ENCODE assay signal across 15 cellular contexts in genomic region chr12:122845041-122845864, GRCh38. TPM values are rescaled to one million over a fixed set of nuclear protein-coding genes. Genes with fewer than 3 reads are reported as not detected.
DNase-seq lines count a peak whose midpoint lies in the region; ATAC-seq, FAIRE-seq and TF ChIP-seq lines count a peak whose summit lies in the region.
"Had no signal": no experiment of that assay in that cellular context is flagged by ENCODE, and none has a peak within 500 bp of the region (broad histone marks: within the 10 kb centered on the region; RNA-seq: fewer than 3 reads in every experiment).

No MANE protein-coding gene starts in this region.

- intact Hi-C loops in head of caudate nucleus (cut with DNase I) (no loop called here), pancreas (cut with DNase I) (loop anchor here in 1 of 3 donors (10.0 kb wide), 1 partner anchor 50 kb away; no protein-coding TSS in a partner anchor)

- DNase-seq in NCI-H2171 treated with DMSO at 0.1 percent for 48 hours (lab: John Stamatoyannopoulos, UW) (peak; percentile 76), head of caudate nucleus (peak; percentile 89 to 99 (median 96)), pancreas (peak in 4 of 6 donors; percentile 36 to 71 (median 58)), GDM1 (lab: John Stamatoyannopoulos, UW) (no peak), kidney glomerular epithelial cell (lab: John Stamatoyannopoulos, UW) (no peak)
- no peak for DNase-seq in central memory CD4-positive, alpha-beta T cell
- DNase-seq: activated naive CD4-positive, alpha-beta T cell; stimulated activated naive CD8-positive, alpha-beta T cell treated with anti-CD3 and anti-CD28 coated beads, Interleukin-15, Interleukin-2, amounts not matched to agents 100 U/mL and 50 U/mL, for 24 hours had no signal

- H3K27ac ChIP-seq in BLaER1: peak overlapping the region; percentile 71
- H3K27ac ChIP-seq in pancreas: peak overlapping the region in 1 of 4 donors; percentile 11

- H3K27me3 ChIP-seq in BLaER1 (no peaks in the 10 kb centered on the region), pancreas (no peaks in the 10 kb centered on the region)
- H3K27me3 ChIP-seq: gastroesophageal sphincter had no signal

- peak overlapping the region; percentile 60 for H3K9ac ChIP-seq in BLaER1

- H4K20me1 ChIP-seq in BLaER1: peaks cover 99% of the 10 kb centered on the region

- no peak for TF ChIP-seq CTCF in pancreas (IDR thresholded peaks at IDR 0.05)

- H3K4me1 ChIP-seq in BLaER1 (peaks cover 67% of the 10 kb centered on the region), pancreas (peaks cover 21 to 40% (median 33%) of the 10 kb centered on the region in 3 donors)

- peak overlapping the region; percentile 96 for H3K4me2 ChIP-seq in BLaER1

- H3K4me3 ChIP-seq in BLaER1: no peak overlapping the region
- no peak overlapping the region for H3K4me3 ChIP-seq in pancreas
- H3K4me3 ChIP-seq: gastroesophageal sphincter had no signal

- peaks cover 68% of the 10 kb centered on the region for H3K36me3 ChIP-seq in BLaER1
- peaks cover 0 to 17% (median 0%) of the 10 kb centered on the region in 3 donors for H3K36me3 ChIP-seq in pancreas
- H3K36me3 ChIP-seq: gastroesophageal sphincter had no signal

- WGBS in pancreas, 2 donors: 75 to 76% methylated on average over 29 to 30 of the region's 30 CpGs

- peak in 1 of 4 donors; percentile 3 for ATAC-seq in pancreas
- ATAC-seq in HG02678 (IDR thresholded peaks at IDR 0.05; ENCODE audit: unreplicated experiment): no peak
- ATAC-seq: gastroesophageal sphincter; naive thymus-derived CD8-positive, alpha-beta T cell; stimulated activated naive CD8-positive, alpha-beta T cell treated with anti-CD3 and anti-CD28 coated beads, Interleukin-15, Interleukin-2, amounts not matched to agents 100 U/mL and 50 U/mL, for 24 hours had no signal

- H3K9me3 ChIP-seq in BLaER1 (no peaks in the 10 kb centered on the region), pancreas (no peaks in the 10 kb centered on the region)
- H3K9me3 ChIP-seq: gastroesophageal sphincter had no signal

- FAIRE-seq in pancreas (lab: Jason Lieb, UNC): no peak
- FAIRE-seq: bronchial epithelial cell, endothelial cell of umbilical vein, H54 had no signal

RNA-seq across cellular contexts. Expression of gene HIP1R, which starts 10.0 kb away (rescaled TPM):
- 10 to 100 TPM; 41.0 to 96.3 (median 47.9) TPM for total RNA-seq in pancreas
- polyA plus RNA-seq in pancreas: 100 to 1,000 TPM; 158 to 206 TPM

RNA-seq across cellular contexts. Expression of gene VPS37B, which starts 50.7 kb away (rescaled TPM):
- 10 to 100 TPM; 13.5 to 20.2 (median 17.3) TPM for total RNA-seq in pancreas
- polyA plus RNA-seq in pancreas: 10 to 100 TPM; 27.4 to 30.1 TPM

Comparison
In these comparisons a context has a peak if more than half of its experiments do, and no peak if none do; other contexts are left out.
1. DNase-seq: peak in NCI-H2171 treated with DMSO at 0.1 percent for 48 hours (single experiment), head of caudate nucleus (42 of 42) and pancreas (4 of 6); none in GDM1 (single experiment), kidney glomerular epithelial cell (single experiment) and central memory CD4-positive, alpha-beta T cell (single experiment).